In genomic region chr13:75870397-75870801, GRCh38 we compare ENCODE assay signal across 8 cellular contexts.
DNase-seq lines count a peak whose midpoint lies in the region; ATAC-seq and TF ChIP-seq lines count a peak whose summit lies in the region.

No MANE protein-coding gene starts in this region.

- H3K9ac ChIP-seq in Loucy (ENCODE audit: low read depth, low read length, poor library complexity, severe bottlenecking) = no peak overlapping the region

- H3K4me3 ChIP-seq in Loucy (ENCODE audit: low read length, poor library complexity, severe bottlenecking) (no peak overlapping the region), neuron (ENCODE audit: low read length) (no peak overlapping the region)

- no peaks in the 10 kb centered on the region for H3K9me2 ChIP-seq in Loucy (replicated peaks; ENCODE audit: low read depth, low read length)

- H3K36me3 ChIP-seq in Loucy (ENCODE audit: insufficient read depth, low read length) (no peaks in the 10 kb centered on the region), neuron (ENCODE audit: insufficient read depth, low read length) (no peaks in the 10 kb centered on the region)

- peak; percentile 90 for TF ChIP-seq CTCF in Loucy (conservative IDR thresholded peaks at IDR 0.05; ENCODE audit: low read length)

- peak overlapping the region; percentile 65 for H2AFZ ChIP-seq in Loucy (ENCODE audit: low read length)
- peak overlapping the region; percentile 28 for H2AFZ ChIP-seq in neuron (ENCODE audit: low read depth, low read length)

- TF ChIP-seq POLR2A in erythroblast (IDR thresholded peaks at IDR 0.05; ENCODE audit: low read length) = no peak

- H3K4me2 ChIP-seq in Loucy (ENCODE audit: low read depth, low read length, poor library complexity, severe bottlenecking) = peak overlapping the region; percentile 30

- H3K9me3 ChIP-seq in Loucy (ENCODE audit: insufficient read depth, low read depth, low read length) = no peaks in the 10 kb centered on the region
- H3K9me3 ChIP-seq in neuron (ENCODE audit: low read length) = no peaks in the 10 kb centered on the region

- no peaks in the 10 kb centered on the region for H3K4me1 ChIP-seq in Loucy (ENCODE audit: insufficient read depth, low read length, poor library complexity, severe bottlenecking)
- peaks cover 3% of the 10 kb centered on the region for H3K4me1 ChIP-seq in neuron (ENCODE audit: insufficient read depth, low read length)

- no peaks in the 10 kb centered on the region for H4K20me1 ChIP-seq in Loucy (ENCODE audit: insufficient read depth, low read length, poor library complexity, severe bottlenecking)

- DNase-seq in NOMO-1 treated with DMSO at 0.1 percent for 48 hours (lab: John Stamatoyannopoulos, UW; ENCODE audit: unreplicated experiment) (peak; percentile 5), NOMO-1 treated with dmso at 0.1 percent for 144 hours (lab: John Stamatoyannopoulos, UW; ENCODE audit: unreplicated experiment) (no peak), erythroblast (lab: John Stamatoyannopoulos, UW) (peak; percentile 23 to 51), NK-92 (lab: John Stamatoyannopoulos, UW; ENCODE audit: unreplicated experiment) (no peak)
- DNase-seq in activated CD4-positive, alpha-beta T cell treated with anti-CD3 and anti-CD28 coated beads, Interleukin-2, amount 50 U/mL, for 48 hours = peak; percentile 1 to 9

- H3K27me3 ChIP-seq in Loucy (ENCODE audit: insufficient read depth, low read length, poor library complexity, severe bottlenecking) = no peaks in the 10 kb centered on the region
- no peaks in the 10 kb centered on the region for H3K27me3 ChIP-seq in neuron (ENCODE audit: insufficient read depth, low read length)

- no peak for ATAC-seq in HG03520 (IDR thresholded peaks at IDR 0.05; ENCODE audit: unreplicated experiment)

- no peaks in the 10 kb centered on the region for H3K79me2 ChIP-seq in Loucy (ENCODE audit: insufficient read depth, low read length)

- no peaks in the 10 kb centered on the region for H3F3A ChIP-seq in Loucy (ENCODE audit: low read depth)

Comparison
In these comparisons a context has a peak if more than half of its experiments do, and no peak if none do; other contexts are left out.
1. DNase-seq: peak in NOMO-1 treated with DMSO at 0.1 percent for 48 hours (single experiment), activated CD4-positive, alpha-beta T cell treated with anti-CD3 and anti-CD28 coated beads, Interleukin-2, amount 50 U/mL, for 48 hours (2 of 2) and erythroblast (2 of 2); none in NOMO-1 treated with dmso at 0.1 percent for 144 hours (single experiment) and NK-92 (single experiment).